ENCODE assay signal across 18 cellular contexts in genomic region chr15:99320374-99321215, GRCh38.
"Had no signal": no experiment of that assay in that cellular context is flagged by ENCODE, and none has a peak within 500 bp of the region (broad histone marks: within the 10 kb centered on the region; RNA-seq: fewer than 3 reads in every experiment).

No MANE protein-coding gene starts in this region.

- H3K27ac ChIP-seq: body of pancreas, esophagus muscularis mucosa, upper lobe of left lung had no signal

- FAIRE-seq: TTC549 had no signal

- H3K36me3 ChIP-seq: esophagus muscularis mucosa, upper lobe of left lung had no signal

- H3K27me3 ChIP-seq: body of pancreas, esophagus muscularis mucosa, upper lobe of left lung had no signal

- DNase-seq: activated CD4-positive, alpha-beta T cell treated with anti-CD3 and anti-CD28 coated beads, Interleukin-2, amount 50 U/mL, for 1 hour; activated CD4-positive, CD25-positive, alpha-beta regulatory T cell; activated T-cell treated with anti-CD3 and anti-CD28 coated beads, Interleukin-2, amount 50 U/mL, for 1 hour; body of pancreas; cerebellar nuclear complex; endodermal cell; foreskin fibroblast; head of caudate nucleus; mucosa of descending colon; natural killer cell; stimulated activated CD4-positive, alpha-beta T cell treated with anti-CD3 and anti-CD28 coated beads, Interleukin-4, amount 100 ng/mL, for 1 hour; stimulated activated CD8-positive, alpha-beta memory T cell treated with anti-CD3 and anti-CD28 coated beads, Interleukin-4, amount 100 ng/mL, for 48 hours; stimulated activated naive CD8-positive, alpha-beta T cell treated with anti-CD3 and anti-CD28 coated beads, Interleukin-15, Interleukin-2, amounts not matched to agents 100 U/mL and 50 U/mL, for 24 hours; T-helper 17 cell; upper lobe of left lung had no signal

- H3K4me3 ChIP-seq: body of pancreas, esophagus muscularis mucosa, mucosa of descending colon, upper lobe of left lung had no signal

- H3K4me1 ChIP-seq: body of pancreas had no signal

- ATAC-seq: body of pancreas; mucosa of descending colon; natural killer cell; sciatic nerve; stimulated activated naive CD8-positive, alpha-beta T cell treated with anti-CD3 and anti-CD28 coated beads, Interleukin-15, Interleukin-2, amounts not matched to agents 100 U/mL and 50 U/mL, for 24 hours; T-helper 17 cell had no signal

- H3K9me3 ChIP-seq: body of pancreas, esophagus muscularis mucosa, mucosa of descending colon, upper lobe of left lung had no signal
